Comparison of ENCODE assay signal across 19 cellular contexts in genomic region chr11:93407777-93408401, GRCh38.
DNase-seq lines count a peak whose midpoint lies in the region; ATAC-seq, FAIRE-seq and TF ChIP-seq lines count a peak whose summit lies in the region.
"Had no signal": no experiment of that assay in that cellular context is flagged by ENCODE, and none has a peak within 500 bp of the region (broad histone marks: within the 10 kb centered on the region; RNA-seq: fewer than 3 reads in every experiment).

No MANE protein-coding gene starts in this region.

- no peak for TF ChIP-seq EP300 in sigmoid colon (IDR thresholded peaks at IDR 0.05)

- no peak overlapping the region for H3K27ac ChIP-seq in sigmoid colon
- H3K27ac ChIP-seq: thoracic aorta had no signal

- no peak for TF ChIP-seq CTCF in bronchial epithelial cell (IDR thresholded peaks at IDR 0.05; ENCODE audit: insufficient read depth, low read length, severe bottlenecking)
- no peak for TF ChIP-seq CTCF in sigmoid colon (IDR thresholded peaks at IDR 0.05)
- no peak for TF ChIP-seq CTCF in GM13976 (IDR thresholded peaks at IDR 0.05; ENCODE audit: borderline replicate concordance, control extremely low read depth, extremely low read depth, insufficient read depth, missing control alignments)

- no peaks in the 10 kb centered on the region for H3K27me3 ChIP-seq in bronchial epithelial cell (ENCODE audit: control insufficient read depth, insufficient read depth, low read length)
- no peaks in the 10 kb centered on the region for H3K27me3 ChIP-seq in sigmoid colon

- no peaks in the 10 kb centered on the region for H3K27me3 Mint-ChIP-seq in stimulated activated naive CD8-positive, alpha-beta T cell treated with anti-CD3 and anti-CD28 coated beads, Interleukin-15, amount 100 ng/mL, for 72 hours
- H3K27me3 Mint-ChIP-seq: activated B cell treated with CpG ODN at 0.5 μM for 24 hours had no signal

- H3K9me3 ChIP-seq in sigmoid colon: no peaks in the 10 kb centered on the region
- H3K9me3 ChIP-seq: thoracic aorta had no signal

- no peak overlapping the region for H3K4me3 Mint-ChIP-seq in stimulated activated naive CD8-positive, alpha-beta T cell treated with anti-CD3 and anti-CD28 coated beads, Interleukin-15, amount 100 ng/mL, for 72 hours
- H3K4me3 Mint-ChIP-seq in stimulated activated effector memory CD8-positive, alpha-beta T cell treated with anti-CD3 and anti-CD28 coated beads, Interleukin-12 subunit alpha, Interleukin-12 subunit beta, amount 100 ng/mL, for 72 hours: no peak overlapping the region
- H3K4me3 Mint-ChIP-seq: activated B cell treated with CpG ODN at 0.5 μM for 24 hours had no signal

- no peaks in the 10 kb centered on the region for H3K4me1 Mint-ChIP-seq in stimulated activated naive CD8-positive, alpha-beta T cell treated with anti-CD3 and anti-CD28 coated beads, Interleukin-15, amount 100 ng/mL, for 72 hours
- H3K4me1 Mint-ChIP-seq in stimulated activated effector memory CD8-positive, alpha-beta T cell treated with anti-CD3 and anti-CD28 coated beads, Interleukin-12 subunit alpha, Interleukin-12 subunit beta, amount 100 ng/mL, for 72 hours: no peaks in the 10 kb centered on the region
- H3K4me1 Mint-ChIP-seq: activated B cell treated with CpG ODN at 0.5 μM for 24 hours had no signal

- peak overlapping the region in 1 of 2 donors; percentile 12 for H3K27ac Mint-ChIP-seq in stimulated activated naive CD8-positive, alpha-beta T cell treated with anti-CD3 and anti-CD28 coated beads, Interleukin-15, amount 100 ng/mL, for 72 hours
- H3K27ac Mint-ChIP-seq in stimulated activated effector memory CD8-positive, alpha-beta T cell treated with anti-CD3 and anti-CD28 coated beads, Interleukin-12 subunit alpha, Interleukin-12 subunit beta, amount 100 ng/mL, for 72 hours: no peak overlapping the region
- H3K27ac Mint-ChIP-seq: activated B cell treated with CpG ODN at 0.5 μM for 24 hours had no signal

- in situ Hi-C loops in GM13976 (cut with MboI; ENCODE audit: low sequenced_read_pairs, unreplicated experiment): no loop called here

- no peaks in the 10 kb centered on the region for H3K36me3 Mint-ChIP-seq in stimulated activated effector memory CD8-positive, alpha-beta T cell treated with anti-CD3 and anti-CD28 coated beads, Interleukin-12 subunit alpha, Interleukin-12 subunit beta, amount 100 ng/mL, for 72 hours

- no peaks in the 10 kb centered on the region for H3K9me3 Mint-ChIP-seq in stimulated activated naive CD8-positive, alpha-beta T cell treated with anti-CD3 and anti-CD28 coated beads, Interleukin-15, amount 100 ng/mL, for 72 hours
- no peaks in the 10 kb centered on the region for H3K9me3 Mint-ChIP-seq in stimulated activated effector memory CD8-positive, alpha-beta T cell treated with anti-CD3 and anti-CD28 coated beads, Interleukin-12 subunit alpha, Interleukin-12 subunit beta, amount 100 ng/mL, for 72 hours
- H3K9me3 Mint-ChIP-seq: activated B cell treated with CpG ODN at 0.5 μM for 24 hours had no signal

- no peak for FAIRE-seq in bronchial epithelial cell (lab: Jason Lieb, UNC)
- FAIRE-seq: endothelial cell of umbilical vein had no signal

- 89 to 95% methylated on average over 2 of the region's 2 CpGs for WGBS in sigmoid colon, 2 donors

- H3K4me3 ChIP-seq in bronchial epithelial cell (ENCODE audit: low read depth, low read length) (no peak overlapping the region), sigmoid colon (no peak overlapping the region)
- H3K4me3 ChIP-seq: thoracic aorta had no signal

- ATAC-seq in stimulated activated naive CD8-positive, alpha-beta T cell treated with anti-CD3 and anti-CD28 coated beads, Interleukin-15, amount 100 ng/mL, for 72 hours: peak; percentile 79
- no peak for ATAC-seq in stimulated activated naive CD8-positive, alpha-beta T cell treated with anti-CD3 and anti-CD28 coated beads, Interleukin-15, Interleukin-2, amounts not matched to agents 100 U/mL and 50 U/mL, for 24 hours
- peak; percentile 67 for ATAC-seq in stimulated activated effector memory CD8-positive, alpha-beta T cell treated with anti-CD3 and anti-CD28 coated beads, Interleukin-12 subunit alpha, Interleukin-12 subunit beta, amount 100 ng/mL, for 72 hours
- ATAC-seq: left ventricle myocardium superior had no signal

- no peaks in the 10 kb centered on the region for H3K4me1 ChIP-seq in sigmoid colon

- no peak for TF ChIP-seq POLR2A in sigmoid colon (IDR thresholded peaks at IDR 0.05)

- no peak for DNase-seq in stimulated activated naive CD8-positive, alpha-beta T cell treated with anti-CD3 and anti-CD28 coated beads, Interleukin-15, amount 100 ng/mL, for 72 hours
- no peak for DNase-seq in stimulated activated naive CD8-positive, alpha-beta T cell treated with anti-CD3 and anti-CD28 coated beads, Interleukin-15, Interleukin-2, amounts not matched to agents 100 U/mL and 50 U/mL, for 24 hours
- DNase-seq in NCI-H69 (lab: John Stamatoyannopoulos, UW) (peak; percentile 22), bronchial epithelial cell (ENCODE audit: low read depth) (peak; percentile 76), sigmoid colon (no peak), GM13976 (ENCODE audit: low spot score) (no peak), ureter (ENCODE audit: low spot score) (no peak)
- no peak for DNase-seq in stimulated activated effector memory CD8-positive, alpha-beta T cell treated with anti-CD3 and anti-CD28 coated beads, Interleukin-12 subunit alpha, Interleukin-12 subunit beta, amount 100 ng/mL, for 72 hours (ENCODE audit: low spot score in 2 of 2)
- DNase-seq: activated B cell treated with CpG ODN at 0.5 μM for 24 hours; activated gamma-delta T cell; amniotic stem cell; EL; left ventricle myocardium superior; NCI-H1105 treated with DMSO at 0.1 percent for 48 hours; NCI-H2171 treated with DMSO at 0.1 percent for 48 hours; NCI-H748 treated with DMSO at 0.1 percent for 48 hours; stimulated activated CD4-positive, alpha-beta T cell treated with anti-CD3 and anti-CD28 coated beads, Interleukin-4, amount 100 ng/mL, for 24 hours had no signal

- intact Hi-C loops in sigmoid colon (cut with DNase I): no loop called here

- H3K36me3 ChIP-seq in bronchial epithelial cell (ENCODE audit: control insufficient read depth, insufficient read depth, low read length) (no peaks in the 10 kb centered on the region), sigmoid colon (no peaks in the 10 kb centered on the region)
- H3K36me3 ChIP-seq: thoracic aorta had no signal

Comparison
In these comparisons a context has a peak if more than half of its experiments do, and no peak if none do; other contexts are left out.
1. DNase-seq: peak in NCI-H69 (single experiment) and bronchial epithelial cell (single experiment); none in stimulated activated naive CD8-positive, alpha-beta T cell treated with anti-CD3 and anti-CD28 coated beads, Interleukin-15, amount 100 ng/mL, for 72 hours (0 of 2), stimulated activated naive CD8-positive, alpha-beta T cell treated with anti-CD3 and anti-CD28 coated beads, Interleukin-15, Interleukin-2, amounts not matched to agents 100 U/mL and 50 U/mL, for 24 hours (single experiment), stimulated activated effector memory CD8-positive, alpha-beta T cell treated with anti-CD3 and anti-CD28 coated beads, Interleukin-12 subunit alpha, Interleukin-12 subunit beta, amount 100 ng/mL, for 72 hours (0 of 2), sigmoid colon (single experiment), GM13976 (single experiment) and ureter (single experiment).